ENCODE assay signal across 31 cellular contexts in the genomic region with DNA sequence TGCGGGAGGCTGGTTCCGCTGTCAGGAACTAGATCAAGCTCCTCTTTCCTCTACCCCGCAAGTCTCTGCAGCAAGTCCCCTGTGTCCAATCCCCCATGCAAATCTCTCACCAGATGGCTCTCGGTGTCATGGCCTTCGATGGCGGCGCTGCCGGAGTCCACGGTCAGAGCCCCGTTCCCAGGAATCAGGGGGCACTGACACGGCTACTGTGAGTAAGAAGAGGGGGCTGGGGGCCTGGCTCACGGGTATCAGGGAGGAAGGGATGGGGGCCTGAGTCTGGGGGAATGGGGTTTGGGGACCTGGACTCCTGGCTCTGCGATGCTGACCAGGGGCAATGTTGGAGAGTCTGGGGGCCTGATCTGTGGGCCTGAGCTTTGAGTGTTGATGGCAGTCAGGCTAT. TPM values are rescaled to one million over a fixed set of nuclear protein-coding genes. Genes with fewer than 3 reads are reported as not detected.
"Had no signal": no experiment of that assay in that cellular context is flagged by ENCODE, and none has a peak within 500 bp of the region (broad histone marks: within the 10 kb centered on the region; RNA-seq: fewer than 3 reads in every experiment).

No MANE protein-coding gene starts in this region.

- H3K27ac Mint-ChIP-seq: activated CD8-positive, alpha-beta memory T cell treated with anti-CD3 and anti-CD28 coated beads, Interleukin-2, amount 10 ng/mL, durations not matched to agents 7 days and 5 days; neural progenitor cell; T-helper 17 cell had no signal

- H3K36me3 ChIP-seq: neural progenitor cell, transverse colon had no signal

- H3K9me3 Mint-ChIP-seq: effector memory CD8-positive, alpha-beta T cell; naive thymus-derived CD8-positive, alpha-beta T cell; neural progenitor cell; WTC11 had no signal

- H3K27me3 ChIP-seq: heart right ventricle, left lung, neural progenitor cell, sigmoid colon, testis, transverse colon had no signal

- DNase-seq: activated CD4-positive, alpha-beta T cell treated with anti-CD3 and anti-CD28 coated beads for 1 hour; activated CD4-positive, alpha-beta T cell treated with anti-CD3 and anti-CD28 coated beads, Interleukin-2, amount 50 U/mL, for 1 hour; activated CD8-positive, alpha-beta memory T cell treated with anti-CD3 and anti-CD28 coated beads, Interleukin-2, amount 10 ng/mL, durations not matched to agents 7 days and 5 days; activated CD8-positive, alpha-beta T cell treated with anti-CD3 and anti-CD28 coated beads, Interleukin-2, amount 10 ng/mL, durations not matched to agents 7 days and 5 days; activated effector memory CD4-positive, alpha-beta T cell treated with anti-CD3 and anti-CD28 coated beads, Interleukin-2, amount 50 U/mL, for 16 hours; activated naive CD4-positive, alpha-beta T cell treated with anti-CD3 and anti-CD28 coated beads, Interleukin-2, amount 50 U/mL, for 16 hours; amniotic stem cell; caudate nucleus; cortex of kidney; effector memory CD8-positive, alpha-beta T cell; foreskin fibroblast; heart right ventricle; left lung; lower lobe of right lung; mesenchymal stem cell; naive thymus-derived CD8-positive, alpha-beta T cell; occipital lobe; psoas muscle; sigmoid colon; stimulated activated CD4-positive, alpha-beta T cell treated with anti-CD3 and anti-CD28 coated beads, Interleukin-15, amount 100 ng/mL, for 24 hours; stimulated activated CD4-positive, alpha-beta T cell treated with anti-CD3 and anti-CD28 coated beads, Interleukin-2, amount 100 ng/mL, for 24 hours; stimulated activated naive CD8-positive, alpha-beta T cell treated with anti-CD3 and anti-CD28 coated beads, Interleukin-15, Interleukin-2, amounts not matched to agents 100 U/mL and 50 U/mL, for 24 hours; T-helper 17 cell; T1000; testis; transverse colon had no signal

- ATAC-seq: activated CD8-positive, alpha-beta memory T cell treated with anti-CD3 and anti-CD28 coated beads, Interleukin-2, amount 10 ng/mL, durations not matched to agents 7 days and 5 days; activated CD8-positive, alpha-beta T cell treated with anti-CD3 and anti-CD28 coated beads, Interleukin-2, amount 10 ng/mL, durations not matched to agents 7 days and 5 days; effector memory CD8-positive, alpha-beta T cell; esophagus mucosa; heart right ventricle; left lung; lower lobe of right lung; naive thymus-derived CD8-positive, alpha-beta T cell; psoas muscle; stimulated activated naive CD8-positive, alpha-beta T cell treated with anti-CD3 and anti-CD28 coated beads, Interleukin-15, Interleukin-2, amounts not matched to agents 100 U/mL and 50 U/mL, for 24 hours; T-helper 17 cell; WTC11 had no signal

- H3K9me3 ChIP-seq: heart right ventricle, left lung, lower lobe of right lung, psoas muscle, sigmoid colon, testis, transverse colon had no signal

- H3K27me3 Mint-ChIP-seq: activated CD8-positive, alpha-beta memory T cell treated with anti-CD3 and anti-CD28 coated beads, Interleukin-2, amount 10 ng/mL, durations not matched to agents 7 days and 5 days; effector memory CD8-positive, alpha-beta T cell; naive thymus-derived CD8-positive, alpha-beta T cell; T-helper 17 cell had no signal

- H3K27ac ChIP-seq: heart right ventricle, left lung, lower lobe of right lung, neural progenitor cell, parathyroid adenoma, psoas muscle, sigmoid colon, testis, transverse colon had no signal

- H3K4me3 ChIP-seq: heart right ventricle, left lung, lower lobe of right lung, neural progenitor cell, psoas muscle, sigmoid colon, smooth muscle cell, testis, transverse colon had no signal

- H3K4me3 Mint-ChIP-seq: activated CD8-positive, alpha-beta memory T cell treated with anti-CD3 and anti-CD28 coated beads, Interleukin-2, amount 10 ng/mL, durations not matched to agents 7 days and 5 days; activated CD8-positive, alpha-beta T cell treated with anti-CD3 and anti-CD28 coated beads, Interleukin-2, amount 10 ng/mL, durations not matched to agents 7 days and 5 days; effector memory CD8-positive, alpha-beta T cell; naive thymus-derived CD8-positive, alpha-beta T cell; neural progenitor cell; T-helper 17 cell; WTC11 had no signal

RNA-seq across cellular contexts. Expression of gene BCL2L12, which starts 19.7 kb away (rescaled TPM):
- total RNA-seq: occipital lobe had no signal
